Comparison of ENCODE assay signal across 8 cellular contexts in the genomic region with DNA sequence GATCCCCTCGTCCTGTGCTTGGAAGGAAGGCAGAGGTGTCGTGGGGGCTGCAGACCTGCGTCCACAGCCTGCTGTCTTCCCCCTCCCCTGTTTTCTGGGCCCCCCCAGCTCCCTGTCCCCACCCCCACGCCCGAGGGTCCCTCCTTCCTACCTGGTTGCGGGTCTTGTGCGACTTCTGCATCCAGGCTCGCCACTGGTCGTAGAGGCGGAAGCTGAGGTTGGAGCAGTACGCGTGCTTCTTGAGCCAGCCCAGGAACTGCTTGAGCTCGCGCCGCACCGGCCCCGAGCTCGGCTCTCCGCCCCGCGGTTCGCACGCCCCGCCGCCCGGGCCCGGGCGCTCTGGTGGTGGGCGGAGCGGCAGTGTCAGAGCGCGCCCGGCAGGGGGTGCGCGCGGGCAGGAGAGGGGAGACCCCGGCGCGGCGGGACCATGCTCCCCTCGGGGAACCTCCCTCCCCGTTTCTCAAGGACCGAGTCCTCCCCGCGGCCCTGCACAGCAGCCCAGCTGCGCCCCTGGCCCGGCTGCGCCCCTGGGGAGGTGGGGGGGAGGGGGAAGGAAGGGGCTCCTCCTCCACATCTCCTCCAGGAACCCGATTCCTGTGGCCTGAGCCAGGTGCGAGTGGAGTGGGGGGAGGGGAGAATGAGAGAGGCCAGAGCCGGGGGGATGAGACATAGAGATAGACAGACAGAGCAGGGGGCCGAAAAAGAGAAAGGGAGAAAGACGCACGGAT. TPM values are rescaled to one million over a fixed set of nuclear protein-coding genes. Genes with fewer than 3 reads are reported as not detected.
A peak's percentile ranks its signal among the peaks of the same experiment; 100 is the strongest.
DNase-seq lines count a peak whose midpoint lies in the region; ATAC-seq and TF ChIP-seq lines count a peak whose summit lies in the region.

No MANE protein-coding gene starts in this region.

- intact Hi-C loops in Right ventricle myocardium superior (cut with DNase I), result no loop called here
- intact Hi-C loops in posterior cingulate gyrus (cut with DNase I), result loop anchor here (1.0 kb wide), 1 partner anchor 253 kb away; no protein-coding TSS in a partner anchor

- H3K4me1 ChIP-seq in KMS-11 (ENCODE audit: low read depth, poor library complexity, severe bottlenecking), result peaks cover 11% of the 10 kb centered on the region

- peaks cover 3% of the 10 kb centered on the region for H3K36me3 Mint-ChIP-seq in activated naive CD4-positive, alpha-beta T cell treated with anti-CD3 and anti-CD28 coated beads, Interleukin-2, amount 50 U/mL, for 24 hours
- no peaks in the 10 kb centered on the region for H3K36me3 Mint-ChIP-seq in type B pancreatic cell

- ATAC-seq in Right ventricle myocardium superior (ENCODE audit: poor library complexity), result peak; percentile 75

- no peaks in the 10 kb centered on the region for H3K27me3 Mint-ChIP-seq in activated naive CD4-positive, alpha-beta T cell treated with anti-CD3 and anti-CD28 coated beads, Interleukin-2, amount 50 U/mL, for 24 hours
- peaks cover 24% of the 10 kb centered on the region for H3K27me3 Mint-ChIP-seq in type B pancreatic cell

- no peaks in the 10 kb centered on the region for H4K20me1 ChIP-seq in KMS-11 (ENCODE audit: insufficient read depth)

- peaks cover 21% of the 10 kb centered on the region; the same call in 1 of the 2 replicates for H3K27me3 ChIP-seq in KMS-11 (ENCODE audit: insufficient read depth, low read depth)

- H3K4me3 Mint-ChIP-seq in activated naive CD4-positive, alpha-beta T cell treated with anti-CD3 and anti-CD28 coated beads, Interleukin-2, amount 50 U/mL, for 24 hours, result peak overlapping the region; percentile 83
- H3K4me3 Mint-ChIP-seq in type B pancreatic cell, result peak overlapping the region; percentile 60

- peak overlapping the region; percentile 42; the same call in 1 of the 2 replicates for H3K9ac ChIP-seq in KMS-11

- peak overlapping the region; percentile 73 for H3K27ac Mint-ChIP-seq in activated naive CD4-positive, alpha-beta T cell treated with anti-CD3 and anti-CD28 coated beads, Interleukin-2, amount 50 U/mL, for 24 hours
- H3K27ac Mint-ChIP-seq in type B pancreatic cell, result no peak overlapping the region

- peaks cover 28% of the 10 kb centered on the region for H3K4me1 Mint-ChIP-seq in activated naive CD4-positive, alpha-beta T cell treated with anti-CD3 and anti-CD28 coated beads, Interleukin-2, amount 50 U/mL, for 24 hours
- peaks cover 23% of the 10 kb centered on the region for H3K4me1 Mint-ChIP-seq in type B pancreatic cell (ENCODE audit: unreplicated experiment)

- DNase-seq in NK-92 treated with Interleukin-12 subunit alpha and Interleukin-12 subunit beta, amount 100 ng/mL, for 24 hours (lab: John Stamatoyannopoulos, UW), result peak; percentile 40
- DNase-seq in NK-92 (lab: John Stamatoyannopoulos, UW; ENCODE audit: unreplicated experiment) (no peak), SKM-1 (lab: John Stamatoyannopoulos, UW; ENCODE audit: unreplicated experiment) (peak; percentile 50), Right ventricle myocardium superior (peak; percentile 82), posterior cingulate gyrus (peak in 9 of 10 donors; percentile 31 to 94 (median 56)), type B pancreatic cell (ENCODE audit: extremely low spot score, unreplicated experiment) (peak; percentile 84)

- peak overlapping the region; percentile 89; the same call in 1 of the 2 replicates for H3K4me2 ChIP-seq in KMS-11

- no peaks in the 10 kb centered on the region for H3K36me3 ChIP-seq in KMS-11 (ENCODE audit: insufficient read depth)

- peak overlapping the region; percentile 54 for H2AFZ ChIP-seq in KMS-11 (ENCODE audit: low read depth)

- peak; percentile 75 for TF ChIP-seq CTCF in KMS-11 (conservative IDR thresholded peaks at IDR 0.05; ENCODE audit: low read depth, low read length)
- TF ChIP-seq CTCF in type B pancreatic cell (conservative IDR thresholded peaks at IDR 0.05), result peak; percentile 91

- H3K9me3 Mint-ChIP-seq in activated naive CD4-positive, alpha-beta T cell treated with anti-CD3 and anti-CD28 coated beads, Interleukin-2, amount 50 U/mL, for 24 hours, result no peaks in the 10 kb centered on the region
- no peaks in the 10 kb centered on the region for H3K9me3 Mint-ChIP-seq in type B pancreatic cell

- no peak overlapping the region for H3K27ac ChIP-seq in KMS-11

- H3K79me2 ChIP-seq in KMS-11 (ENCODE audit: insufficient read depth, low read depth), result peaks cover 10% of the 10 kb centered on the region

- no peak overlapping the region for H3K4me3 ChIP-seq in KMS-11 (IDR thresholded peaks at IDR 0.05; ENCODE audit: insufficient read depth, low read depth, low read length)

RNA-seq across cellular contexts. Expression of gene REX1BD, which starts 5.7 kb away (rescaled TPM):
- 94.8 TPM for total RNA-seq in Right ventricle myocardium superior
- total RNA-seq in type B pancreatic cell (ENCODE audit: low replicate concordance), result 54.0 and 63.5 TPM in 2 replicates

RNA-seq across cellular contexts. Expression of gene CRLF1, which starts 12.3 kb away (rescaled TPM):
- total RNA-seq in Right ventricle myocardium superior, result 20.6 TPM
- 2.8 and 7.8 TPM in 2 replicates for total RNA-seq in type B pancreatic cell (ENCODE audit: low replicate concordance)

RNA-seq across cellular contexts. Expression of gene TMEM59L, which starts 18.4 kb away (rescaled TPM):
- 1.6 TPM for total RNA-seq in Right ventricle myocardium superior
- total RNA-seq in type B pancreatic cell (ENCODE audit: low replicate concordance), result 4.6 and 9.4 TPM in 2 replicates

RNA-seq across cellular contexts. Expression of gene UBA52, which starts 22.6 kb away (rescaled TPM):
- 684 TPM for total RNA-seq in Right ventricle myocardium superior
- 1,126 and 1,202 TPM in 2 replicates for total RNA-seq in type B pancreatic cell (ENCODE audit: low replicate concordance)

RNA-seq across cellular contexts. Expression of gene KXD1, which starts 36.6 kb away (rescaled TPM):
- total RNA-seq in Right ventricle myocardium superior (44.4 TPM), type B pancreatic cell (ENCODE audit: low replicate concordance) (72.9 and 73.9 TPM in 2 replicates)
